8 cellular contexts compared by ENCODE assay signal in genomic region chr9:68981825-68982224, GRCh38. TPM values are rescaled to one million over a fixed set of nuclear protein-coding genes. Genes with fewer than 3 reads are reported as not detected.
DNase-seq lines count a peak whose midpoint lies in the region; ATAC-seq and TF ChIP-seq lines count a peak whose summit lies in the region.

No MANE protein-coding gene starts in this region.

- no peaks in the 10 kb centered on the region for H3K27me3 ChIP-seq in mammary epithelial cell (ENCODE audit: insufficient read depth, low read length)

- no TSS peak for BruUV-seq in mammary epithelial cell (replicated peaks; lab: Mats Ljungman, UMichigan)

- in situ Hi-C loops in mammary epithelial cell (cut with MboI; ENCODE audit: low sequenced_read_pairs in 2 of 2), result no loop called here

- H3K4me1 ChIP-seq in mammary epithelial cell (ENCODE audit: insufficient read depth, low read length), result no peaks in the 10 kb centered on the region

- CTCF ChIA-PET in mammary epithelial cell (lab: Charles Lee; ENCODE audit: low non-redundant PET), result no interaction called here

- WGBS in mammary epithelial cell (ENCODE audit: low coverage, missing lambda C conversion rate), result 64% methylated on average over 6 of the region's 6 CpGs

- H3K36me3 ChIP-seq in mammary epithelial cell (ENCODE audit: insufficient read depth, low read length), result no peaks in the 10 kb centered on the region

- intact Hi-C loops in mammary epithelial cell (cut with micrococcal nuclease) (no loop called here), posterior cingulate gyrus (cut with DNase I) (no loop called here)

- no peak for TF ChIP-seq CTCF in mammary epithelial cell (conservative IDR thresholded peaks at IDR 0.05 in 1 of 2, IDR thresholded peaks at IDR 0.05 in 1 of 2; ENCODE audit: extremely low read depth in 1 of 2, insufficient read depth in 1 of 2, low read depth in 1 of 2, low read length in 2 of 2)

- no peaks in the 10 kb centered on the region for H3K79me2 ChIP-seq in mammary epithelial cell (ENCODE audit: insufficient read depth, low read length)

- H3K4me2 ChIP-seq in mammary epithelial cell (ENCODE audit: insufficient read depth, low read depth, low read length), result no peak overlapping the region

- H3K9ac ChIP-seq in mammary epithelial cell (ENCODE audit: insufficient read depth, low read length), result no peak overlapping the region

- H3K27ac ChIP-seq in mammary epithelial cell (ENCODE audit: insufficient read depth, low read depth, low read length), result no peak overlapping the region

- peak; percentile 72 for DNase-seq in H4 (ENCODE audit: low spot score)
- peak in 2 of 3 experiments; percentile 63 to 87 for DNase-seq in NCI-H1417 (lab: John Stamatoyannopoulos, UW)
- DNase-seq in islet precursor cell, result peak; percentile 83
- DNase-seq in mammary epithelial cell, result no peak
- DNase-seq in posterior cingulate gyrus, result no peak
- DNase-seq in stimulated activated CD4-positive, alpha-beta T cell treated with anti-CD3 and anti-CD28 coated beads, Interleukin-4, amount 100 ng/mL, for 24 hours, result no peak

- ATAC-seq in GM18511 (IDR thresholded peaks at IDR 0.05; ENCODE audit: unreplicated experiment), result peak; percentile 67
- ATAC-seq in esophagus mucosa, result no peak

- H4K20me1 ChIP-seq in mammary epithelial cell (ENCODE audit: insufficient read depth, low read length), result no peaks in the 10 kb centered on the region

- H3K4me3 ChIP-seq in mammary epithelial cell (replicated peaks in 1 of 3; ENCODE audit: insufficient read depth in 1 of 3, low read depth in 2 of 3, low read length in 3 of 3), result no peak overlapping the region

- H2AFZ ChIP-seq in mammary epithelial cell (ENCODE audit: low read depth, low read length), result no peak overlapping the region

- dilution Hi-C loops in mammary epithelial cell (cut with HindIII; ENCODE audit: low sequenced_read_pairs), result loop anchor here (25.0 kb wide), 1 partner anchor 395 kb away; no protein-coding TSS in a partner anchor

- H3K9me3 ChIP-seq in mammary epithelial cell (replicated peaks; ENCODE audit: insufficient read depth, low read length), result no peaks in the 10 kb centered on the region

RNA-seq across cellular contexts. Expression of gene PRKACG, which starts 32.1 kb away (rescaled TPM):
- total RNA-seq in H4 (2014; rRNA removed; shearing (Covaris generic)), result not detected in 2 replicates
- total RNA-seq in mammary epithelial cell (not detected), esophagus mucosa (not detected)
- polyA plus RNA-seq in mammary epithelial cell, result not detected
- polyA minus RNA-seq in mammary epithelial cell, result not detected

RNA-seq across cellular contexts. Expression of gene FXN, which starts 53.7 kb away (rescaled TPM):
- total RNA-seq in H4 (2014; rRNA removed; shearing (Covaris generic)), result 12.5 and 17.9 TPM in 2 replicates
- total RNA-seq in mammary epithelial cell, result 10 to 100 TPM in 1 of 2 donors, 1 to 10 TPM in 1; 5.5 to 19.6 TPM
- polyA plus RNA-seq in mammary epithelial cell, result 24.9 TPM
- 10.5 TPM for polyA minus RNA-seq in mammary epithelial cell
- 7.8 TPM for total RNA-seq in esophagus mucosa

Comparison
In these comparisons a context has a peak if more than half of its experiments do, and no peak if none do; other contexts are left out.
1. DNase-seq: peak in H4 (single experiment), NCI-H1417 (2 of 3) and islet precursor cell (single experiment); none in mammary epithelial cell (single experiment), posterior cingulate gyrus (0 of 10) and stimulated activated CD4-positive, alpha-beta T cell treated with anti-CD3 and anti-CD28 coated beads, Interleukin-4, amount 100 ng/mL, for 24 hours (single experiment).